ENCODE assay signal across 8 cellular contexts in the genomic region with DNA sequence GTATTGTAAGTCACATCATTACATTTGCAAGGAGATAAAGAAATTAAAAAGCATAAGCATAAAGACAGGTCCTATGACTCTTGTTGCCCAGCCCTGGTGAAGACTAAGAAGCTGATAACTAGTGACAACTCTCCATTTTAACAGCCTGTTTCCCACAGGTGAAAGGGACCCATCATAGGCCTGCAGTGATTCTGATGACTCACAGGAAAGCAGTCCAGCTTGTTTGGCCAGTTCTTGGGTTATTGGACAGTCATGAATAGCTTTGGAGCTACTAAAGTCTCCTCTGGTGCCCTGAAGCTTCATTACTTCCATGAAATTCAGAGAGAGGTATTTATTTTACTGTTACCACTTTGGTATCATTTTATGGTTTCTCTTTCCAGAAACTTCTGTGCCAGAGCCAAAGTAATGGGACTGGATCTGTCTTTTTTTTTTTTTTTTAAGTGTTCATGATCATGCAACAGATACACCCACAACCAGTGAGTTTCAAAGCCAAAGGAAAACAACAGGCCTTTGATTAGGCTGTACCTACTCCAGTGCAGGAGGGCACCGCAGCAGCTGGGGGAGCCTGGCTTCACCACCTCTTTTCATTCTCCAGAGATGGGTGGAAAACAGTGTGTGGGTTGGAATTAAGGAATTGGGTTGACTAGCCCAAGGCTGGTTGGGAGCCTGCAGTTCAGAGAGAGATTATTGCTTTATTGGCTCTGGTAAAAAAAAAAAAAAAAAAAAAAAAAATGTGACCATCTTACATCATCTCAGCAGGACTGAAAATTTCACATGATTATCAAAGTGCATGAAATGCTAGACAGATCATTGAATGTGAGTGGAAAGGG. TPM values are rescaled to one million over a fixed set of nuclear protein-coding genes. Genes with fewer than 3 reads are reported as not detected.
DNase-seq lines count a peak whose midpoint lies in the region; ATAC-seq and TF ChIP-seq lines count a peak whose summit lies in the region.

No MANE protein-coding gene starts in this region.

- peaks cover 0 to 4% of the 10 kb centered on the region in 2 donors for H3K4me1 ChIP-seq in gastrocnemius medialis

- H3K27ac Mint-ChIP-seq in brain (peak overlapping the region in 3 of 5 experiments; percentile 2 to 57 (median 26)), osteocyte (ENCODE audit: unreplicated experiment) (peak overlapping the region; percentile 5)

- TF ChIP-seq CTCF in brain (conservative IDR thresholded peaks at IDR 0.05) (no peak), osteocyte (IDR thresholded peaks at IDR 0.05) (no peak), gastrocnemius medialis (IDR thresholded peaks at IDR 0.05 in 4 of 5, conservative IDR thresholded peaks at IDR 0.05 in 1 of 5) (no peak)

- no peaks in the 10 kb centered on the region for H3K27me3 ChIP-seq in gastrocnemius medialis

- peak overlapping the region in 1 of 5 experiments; percentile 11 for H3K4me3 Mint-ChIP-seq in brain
- no peak overlapping the region for H3K4me3 Mint-ChIP-seq in osteocyte (ENCODE audit: unreplicated experiment)

- DNase-seq in HT-29 (ENCODE audit: low spot score): peak; percentile 99
- DNase-seq in osteocyte (ENCODE audit: extremely low spot score, unreplicated experiment): no peak
- DNase-seq in activated gamma-delta T cell (lab: John Stamatoyannopoulos, UW): no peak
- no peak for DNase-seq in gastrocnemius medialis

- H3K9me3 Mint-ChIP-seq in brain (peaks cover 0 to 6% (median 0%) of the 10 kb centered on the region in 5 experiments), osteocyte (ENCODE audit: unreplicated experiment) (no peaks in the 10 kb centered on the region)

- ATAC-seq in GM18498 (IDR thresholded peaks at IDR 0.05; ENCODE audit: unreplicated experiment) (peak; percentile 22), HG03469 (IDR thresholded peaks at IDR 0.05; ENCODE audit: unreplicated experiment) (no peak), gastrocnemius medialis (no peak), GM21619 (IDR thresholded peaks at IDR 0.05; ENCODE audit: unreplicated experiment) (no peak)

- no peak for TF ChIP-seq POLR2A in gastrocnemius medialis (IDR thresholded peaks at IDR 0.05)

- H3K36me3 Mint-ChIP-seq in brain (no peaks in the 10 kb centered on the region), osteocyte (ENCODE audit: unreplicated experiment) (no peaks in the 10 kb centered on the region)

- intact Hi-C loops in gastrocnemius medialis (cut with DNase I; ENCODE audit: low total_unique reads): no loop called here

- in situ Hi-C loops in gastrocnemius medialis (cut with MboI; ENCODE audit: low sequenced_read_pairs in 4 of 4): no loop called here

- peak overlapping the region in 1 of 4 donors; percentile 44 for H3K27ac ChIP-seq in gastrocnemius medialis

- no peaks in the 10 kb centered on the region for H3K9me3 ChIP-seq in gastrocnemius medialis

- H3K36me3 ChIP-seq in gastrocnemius medialis: no peaks in the 10 kb centered on the region

- H3K27me3 Mint-ChIP-seq in brain (peaks cover 4% of the 10 kb centered on the region), osteocyte (ENCODE audit: unreplicated experiment) (no peaks in the 10 kb centered on the region)

- H3K4me1 Mint-ChIP-seq in brain (peaks cover 21% of the 10 kb centered on the region), osteocyte (ENCODE audit: unreplicated experiment) (peaks cover 12% of the 10 kb centered on the region)

- no peak overlapping the region for H3K4me3 ChIP-seq in gastrocnemius medialis

RNA-seq across cellular contexts. Expression of a gene that starts 55.3 kb away (rescaled TPM):
- 55.1 and 67.1 TPM in 2 replicates for total RNA-seq in HT-29 (2014; rRNA removed; shearing (Covaris generic))
- 12.1 TPM for polyA plus RNA-seq in brain (ENCODE audit: insufficient read depth, low read depth, low replicate concordance)
- total RNA-seq in osteocyte (24.7 and 28.9 TPM in 2 replicates), gastrocnemius medialis (10 to 100 TPM; 14.1 to 25.7 (median 15.9) TPM)
